ENCODE assay signal across 1 cellular context in genomic region chr2:179574061-179574519, GRCh38.
A peak's percentile ranks its signal among the peaks of the same experiment; 100 is the strongest.
TF ChIP-seq lines count a peak whose summit lies in the region.

No MANE protein-coding gene starts in this region.

TF ChIP-seq in HepG2, 621 proteins besides CTCF, POLR2A, EP300 and RAD21 (continued from another document and continues in another):
- TF ChIP-seq CEBPZ (IDR thresholded peaks at IDR 0.05; ENCODE audit: low read length) (no peak), ZNF276 (CRISPR knock-in tag; IDR thresholded peaks at IDR 0.05; ENCODE audit: low read depth) (no peak), ZFY (CRISPR knock-in tag; IDR thresholded peaks at IDR 0.05) (no peak), NCOA2 (CRISPR knock-in tag; IDR thresholded peaks at IDR 0.05) (peak; percentile 73), ZNF644 (CRISPR knock-in tag; IDR thresholded peaks at IDR 0.05; ENCODE audit: low read depth) (no peak), TCF7L2 (IDR thresholded peaks at IDR 0.05; ENCODE audit: low read depth, low read length) (no peak), FOXA3 (CRISPR knock-in tag; IDR thresholded peaks at IDR 0.05) (peak; percentile 88), ERF (CRISPR knock-in tag; IDR thresholded peaks at IDR 0.05) (0 out of 2 replicates have a peak, but pooled peaks have one; percentile 35), PHF5A (CRISPR knock-in tag; IDR thresholded peaks at IDR 0.05; ENCODE audit: low read depth, unreplicated experiment) (no peak), NFE2L2 (IDR thresholded peaks at IDR 0.05; ENCODE audit: low read length) (no peak), ZNF138 (CRISPR knock-in tag; IDR thresholded peaks at IDR 0.05; ENCODE audit: low read depth) (no peak), ZSCAN12 (CRISPR knock-in tag; IDR thresholded peaks at IDR 0.05) (no peak), ZNF318 (CRISPR knock-in tag; IDR thresholded peaks at IDR 0.05) (no peak), ZNF343 (CRISPR knock-in tag; IDR thresholded peaks at IDR 0.05) (no peak), TRIM24 (CRISPR knock-in tag; IDR thresholded peaks at IDR 0.05) (no peak), SPEN (CRISPR knock-in tag; IDR thresholded peaks at IDR 0.05; ENCODE audit: low read depth) (no peak), BCL6 (CRISPR knock-in tag; IDR thresholded peaks at IDR 0.05) (0 out of 2 replicates have a peak, but pooled peaks have one; percentile 19), DPF2 (CRISPR knock-in tag; IDR thresholded peaks at IDR 0.05; ENCODE audit: borderline replicate concordance, low read depth) (0 out of 2 replicates have a peak, but pooled peaks have one; percentile 41), TBX2 (CRISPR knock-in tag; IDR thresholded peaks at IDR 0.05; ENCODE audit: borderline replicate concordance) (no peak), NFKB2 (CRISPR knock-in tag; IDR thresholded peaks at IDR 0.05; ENCODE audit: borderline replicate concordance) (no peak), ZNF44 (CRISPR knock-in tag; IDR thresholded peaks at IDR 0.05) (no peak), TMF1 (CRISPR knock-in tag; IDR thresholded peaks at IDR 0.05; ENCODE audit: low read depth) (no peak), PTBP1 (IDR thresholded peaks at IDR 0.05; ENCODE audit: low read depth, low read length, poor library complexity, severe bottlenecking) (no peak), FOXJ3 (CRISPR knock-in tag; IDR thresholded peaks at IDR 0.05; ENCODE audit: borderline replicate concordance) (peak; percentile 86; the same call in 1 of the 2 replicates), PLRG1 (conservative IDR thresholded peaks at IDR 0.05) (no peak), MBD4 (IDR thresholded peaks at IDR 0.05; ENCODE audit: borderline replicate concordance, low read length) (no peak), ZNF136 (CRISPR knock-in tag; IDR thresholded peaks at IDR 0.05; ENCODE audit: low read depth) (no peak), HINFP (CRISPR knock-in tag; IDR thresholded peaks at IDR 0.05; ENCODE audit: low read depth) (no peak), AKAP8 (CRISPR knock-in tag; IDR thresholded peaks at IDR 0.05) (no peak), ZNF776 (CRISPR knock-in tag; IDR thresholded peaks at IDR 0.05) (no peak), HNF4G (IDR thresholded peaks at IDR 0.05; ENCODE audit: borderline replicate concordance, low read depth, low read length) (0 out of 2 replicates have a peak, but pooled peaks have one; percentile 50), HNF4G (CRISPR knock-in tag; IDR thresholded peaks at IDR 0.05; ENCODE audit: borderline replicate concordance, low read depth) (no peak), KMT2B (CRISPR knock-in tag; IDR thresholded peaks at IDR 0.05) (no peak), ZSCAN25 (CRISPR knock-in tag; IDR thresholded peaks at IDR 0.05) (no peak), YEATS2 (CRISPR knock-in tag; IDR thresholded peaks at IDR 0.05; ENCODE audit: borderline replicate concordance) (no peak), RBM39 (IDR thresholded peaks at IDR 0.05; ENCODE audit: low read depth, low read length, poor library complexity, severe bottlenecking) (no peak), JARID2 (CRISPR knock-in tag; IDR thresholded peaks at IDR 0.05; ENCODE audit: insufficient replicate concordance) (no peak), FOXP1 (IDR thresholded peaks at IDR 0.05) (no peak), FOXP1 (CRISPR knock-in tag; IDR thresholded peaks at IDR 0.05) (peak; percentile 78), HDAC1 (CRISPR knock-in tag; IDR thresholded peaks at IDR 0.05) (no peak)
- TF ChIP-seq, protein P1, sequence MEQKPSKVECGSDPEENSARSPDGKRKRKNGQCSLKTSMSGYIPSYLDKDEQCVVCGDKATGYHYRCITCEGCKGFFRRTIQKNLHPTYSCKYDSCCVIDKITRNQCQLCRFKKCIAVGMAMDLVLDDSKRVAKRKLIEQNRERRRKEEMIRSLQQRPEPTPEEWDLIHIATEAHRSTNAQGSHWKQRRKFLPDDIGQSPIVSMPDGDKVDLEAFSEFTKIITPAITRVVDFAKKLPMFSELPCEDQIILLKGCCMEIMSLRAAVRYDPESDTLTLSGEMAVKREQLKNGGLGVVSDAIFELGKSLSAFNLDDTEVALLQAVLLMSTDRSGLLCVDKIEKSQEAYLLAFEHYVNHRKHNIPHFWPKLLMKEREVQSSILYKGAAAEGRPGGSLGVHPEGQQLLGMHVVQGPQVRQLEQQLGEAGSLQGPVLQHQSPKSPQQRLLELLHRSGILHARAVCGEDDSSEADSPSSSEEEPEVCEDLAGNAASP (CRISPR knock-in tag; IDR thresholded peaks at IDR 0.05; ENCODE audit: borderline replicate concordance) = peak; percentile 52; the same call in 1 of the 2 replicates
- TF ChIP-seq, protein P2, sequence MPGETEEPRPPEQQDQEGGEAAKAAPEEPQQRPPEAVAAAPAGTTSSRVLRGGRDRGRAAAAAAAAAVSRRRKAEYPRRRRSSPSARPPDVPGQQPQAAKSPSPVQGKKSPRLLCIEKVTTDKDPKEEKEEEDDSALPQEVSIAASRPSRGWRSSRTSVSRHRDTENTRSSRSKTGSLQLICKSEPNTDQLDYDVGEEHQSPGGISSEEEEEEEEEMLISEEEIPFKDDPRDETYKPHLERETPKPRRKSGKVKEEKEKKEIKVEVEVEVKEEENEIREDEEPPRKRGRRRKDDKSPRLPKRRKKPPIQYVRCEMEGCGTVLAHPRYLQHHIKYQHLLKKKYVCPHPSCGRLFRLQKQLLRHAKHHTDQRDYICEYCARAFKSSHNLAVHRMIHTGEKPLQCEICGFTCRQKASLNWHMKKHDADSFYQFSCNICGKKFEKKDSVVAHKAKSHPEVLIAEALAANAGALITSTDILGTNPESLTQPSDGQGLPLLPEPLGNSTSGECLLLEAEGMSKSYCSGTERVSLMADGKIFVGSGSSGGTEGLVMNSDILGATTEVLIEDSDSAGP (CRISPR knock-in tag; IDR thresholded peaks at IDR 0.05; ENCODE audit: borderline replicate concordance) = no peak
- TF ChIP-seq, protein P3, sequence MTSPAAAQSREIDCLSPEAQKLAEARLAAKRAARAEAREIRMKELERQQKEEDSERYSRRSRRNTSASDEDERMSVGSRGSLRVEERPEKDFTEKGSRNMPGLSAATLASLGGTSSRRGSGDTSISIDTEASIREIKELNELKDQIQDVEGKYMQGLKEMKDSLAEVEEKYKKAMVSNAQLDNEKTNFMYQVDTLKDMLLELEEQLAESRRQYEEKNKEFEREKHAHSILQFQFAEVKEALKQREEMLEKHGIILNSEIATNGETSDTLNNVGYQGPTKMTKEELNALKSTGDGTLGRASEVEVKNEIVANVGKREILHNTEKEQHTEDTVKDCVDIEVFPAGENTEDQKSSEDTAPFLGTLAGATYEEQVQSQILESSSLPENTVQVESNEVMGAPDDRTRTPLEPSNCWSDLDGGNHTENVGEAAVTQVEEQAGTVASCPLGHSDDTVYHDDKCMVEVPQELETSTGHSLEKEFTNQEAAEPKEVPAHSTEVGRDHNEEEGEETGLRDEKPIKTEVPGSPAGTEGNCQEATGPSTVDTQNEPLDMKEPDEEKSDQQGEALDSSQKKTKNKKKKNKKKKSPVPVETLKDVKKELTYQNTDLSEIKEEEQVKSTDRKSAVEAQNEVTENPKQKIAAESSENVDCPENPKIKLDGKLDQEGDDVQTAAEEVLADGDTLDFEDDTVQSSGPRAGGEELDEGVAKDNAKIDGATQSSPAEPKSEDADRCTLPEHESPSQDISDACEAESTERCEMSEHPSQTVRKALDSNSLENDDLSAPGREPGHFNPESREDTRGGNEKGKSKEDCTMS (CRISPR knock-in tag; conservative IDR thresholded peaks at IDR 0.05) = no peak
- TF ChIP-seq, protein P4, sequence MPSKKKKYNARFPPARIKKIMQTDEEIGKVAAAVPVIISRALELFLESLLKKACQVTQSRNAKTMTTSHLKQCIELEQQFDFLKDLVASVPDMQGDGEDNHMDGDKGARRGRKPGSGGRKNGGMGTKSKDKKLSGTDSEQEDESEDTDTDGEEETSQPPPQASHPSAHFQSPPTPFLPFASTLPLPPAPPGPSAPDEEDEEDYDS (CRISPR knock-in tag; IDR thresholded peaks at IDR 0.05) = no peak
